2 cellular contexts compared by ENCODE assay signal in the genomic region with DNA sequence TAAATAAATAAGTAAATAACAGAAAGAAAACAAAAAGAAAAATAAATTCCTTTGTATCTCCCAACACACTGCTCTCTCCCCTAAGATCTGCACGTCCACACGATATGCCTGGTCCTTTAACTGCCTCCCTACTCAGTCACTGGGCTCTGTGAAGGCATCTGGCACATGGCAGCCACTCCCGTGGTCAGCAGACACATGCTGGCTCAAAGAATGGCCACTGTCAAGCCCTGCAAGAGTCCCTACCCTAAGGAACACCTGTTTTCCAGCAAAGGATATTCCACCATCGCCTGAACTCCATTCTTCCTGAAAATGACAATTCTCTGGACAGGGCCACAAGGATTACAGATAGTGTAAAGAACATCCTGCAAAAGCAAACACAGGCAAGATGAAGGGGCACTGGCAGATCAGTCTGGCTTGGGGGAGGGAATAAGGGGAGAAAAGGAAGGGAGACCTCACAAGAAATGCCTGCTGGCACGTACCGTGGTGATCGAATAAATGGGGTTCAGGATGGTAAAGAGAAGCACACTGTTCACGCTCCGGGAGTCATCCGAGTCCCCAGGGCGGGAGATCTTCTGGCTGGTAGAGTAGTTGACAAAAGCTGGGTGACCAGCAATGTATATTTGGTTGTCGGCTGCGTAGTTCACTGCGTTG.
TF ChIP-seq lines count a peak whose summit lies in the region.

No MANE protein-coding gene starts in this region.

TF ChIP-seq in IMR-90, 13 proteins besides CTCF, POLR2A, EP300 and RAD21:
- TF ChIP-seq RCOR1 (IDR thresholded peaks at IDR 0.05; ENCODE audit: insufficient replicate concordance, low read length) = no peak
- TF ChIP-seq CEBPB (IDR thresholded peaks at IDR 0.05; ENCODE audit: low read depth, low read length) = no peak
- no peak for TF ChIP-seq FOS (IDR thresholded peaks at IDR 0.05; ENCODE audit: low read depth, low read length)
- no peak for TF ChIP-seq RFX5 (IDR thresholded peaks at IDR 0.05; ENCODE audit: low read depth, low read length)
- TF ChIP-seq MXI1 (IDR thresholded peaks at IDR 0.05; ENCODE audit: borderline replicate concordance, low read depth, low read length) = no peak
- TF ChIP-seq, protein P1, sequence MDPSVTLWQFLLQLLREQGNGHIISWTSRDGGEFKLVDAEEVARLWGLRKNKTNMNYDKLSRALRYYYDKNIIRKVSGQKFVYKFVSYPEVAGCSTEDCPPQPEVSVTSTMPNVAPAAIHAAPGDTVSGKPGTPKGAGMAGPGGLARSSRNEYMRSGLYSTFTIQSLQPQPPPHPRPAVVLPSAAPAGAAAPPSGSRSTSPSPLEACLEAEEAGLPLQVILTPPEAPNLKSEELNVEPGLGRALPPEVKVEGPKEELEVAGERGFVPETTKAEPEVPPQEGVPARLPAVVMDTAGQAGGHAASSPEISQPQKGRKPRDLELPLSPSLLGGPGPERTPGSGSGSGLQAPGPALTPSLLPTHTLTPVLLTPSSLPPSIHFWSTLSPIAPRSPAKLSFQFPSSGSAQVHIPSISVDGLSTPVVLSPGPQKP (IDR thresholded peaks at IDR 0.05; ENCODE audit: borderline replicate concordance, low read depth, low read length) = no peak
- no peak for TF ChIP-seq SMC3 (IDR thresholded peaks at IDR 0.05; ENCODE audit: low read depth, low read length)
- no peak for TF ChIP-seq MAZ (IDR thresholded peaks at IDR 0.05; ENCODE audit: borderline replicate concordance, low read depth, low read length)

TF ChIP-seq in GM12878, 131 proteins besides CTCF, POLR2A, EP300 and RAD21:
- TF ChIP-seq, protein P2, sequence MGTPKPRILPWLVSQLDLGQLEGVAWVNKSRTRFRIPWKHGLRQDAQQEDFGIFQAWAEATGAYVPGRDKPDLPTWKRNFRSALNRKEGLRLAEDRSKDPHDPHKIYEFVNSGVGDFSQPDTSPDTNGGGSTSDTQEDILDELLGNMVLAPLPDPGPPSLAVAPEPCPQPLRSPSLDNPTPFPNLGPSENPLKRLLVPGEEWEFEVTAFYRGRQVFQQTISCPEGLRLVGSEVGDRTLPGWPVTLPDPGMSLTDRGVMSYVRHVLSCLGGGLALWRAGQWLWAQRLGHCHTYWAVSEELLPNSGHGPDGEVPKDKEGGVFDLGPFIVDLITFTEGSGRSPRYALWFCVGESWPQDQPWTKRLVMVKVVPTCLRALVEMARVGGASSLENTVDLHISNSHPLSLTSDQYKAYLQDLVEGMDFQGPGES (IDR thresholded peaks at IDR 0.05) = no peak
- TF ChIP-seq RB1 (IDR thresholded peaks at IDR 0.05; ENCODE audit: borderline replicate concordance) = no peak
- TF ChIP-seq LARP7 (IDR thresholded peaks at IDR 0.05) = no peak
- TF ChIP-seq KDM1A (IDR thresholded peaks at IDR 0.05; ENCODE audit: borderline replicate concordance) = no peak
- no peak for TF ChIP-seq TBL1XR1 (IDR thresholded peaks at IDR 0.05; ENCODE audit: low read depth, low read length)
- TF ChIP-seq RCOR1 (conservative IDR thresholded peaks at IDR 0.05; ENCODE audit: low read depth, low read length) = no peak
- TF ChIP-seq, protein P3, sequence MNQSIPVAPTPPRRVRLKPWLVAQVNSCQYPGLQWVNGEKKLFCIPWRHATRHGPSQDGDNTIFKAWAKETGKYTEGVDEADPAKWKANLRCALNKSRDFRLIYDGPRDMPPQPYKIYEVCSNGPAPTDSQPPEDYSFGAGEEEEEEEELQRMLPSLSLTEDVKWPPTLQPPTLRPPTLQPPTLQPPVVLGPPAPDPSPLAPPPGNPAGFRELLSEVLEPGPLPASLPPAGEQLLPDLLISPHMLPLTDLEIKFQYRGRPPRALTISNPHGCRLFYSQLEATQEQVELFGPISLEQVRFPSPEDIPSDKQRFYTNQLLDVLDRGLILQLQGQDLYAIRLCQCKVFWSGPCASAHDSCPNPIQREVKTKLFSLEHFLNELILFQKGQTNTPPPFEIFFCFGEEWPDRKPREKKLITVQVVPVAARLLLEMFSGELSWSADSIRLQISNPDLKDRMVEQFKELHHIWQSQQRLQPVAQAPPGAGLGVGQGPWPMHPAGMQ (IDR thresholded peaks at IDR 0.05; ENCODE audit: borderline replicate concordance) = no peak
- no peak for TF ChIP-seq RAD51 (IDR thresholded peaks at IDR 0.05)
- TF ChIP-seq, protein P4, sequence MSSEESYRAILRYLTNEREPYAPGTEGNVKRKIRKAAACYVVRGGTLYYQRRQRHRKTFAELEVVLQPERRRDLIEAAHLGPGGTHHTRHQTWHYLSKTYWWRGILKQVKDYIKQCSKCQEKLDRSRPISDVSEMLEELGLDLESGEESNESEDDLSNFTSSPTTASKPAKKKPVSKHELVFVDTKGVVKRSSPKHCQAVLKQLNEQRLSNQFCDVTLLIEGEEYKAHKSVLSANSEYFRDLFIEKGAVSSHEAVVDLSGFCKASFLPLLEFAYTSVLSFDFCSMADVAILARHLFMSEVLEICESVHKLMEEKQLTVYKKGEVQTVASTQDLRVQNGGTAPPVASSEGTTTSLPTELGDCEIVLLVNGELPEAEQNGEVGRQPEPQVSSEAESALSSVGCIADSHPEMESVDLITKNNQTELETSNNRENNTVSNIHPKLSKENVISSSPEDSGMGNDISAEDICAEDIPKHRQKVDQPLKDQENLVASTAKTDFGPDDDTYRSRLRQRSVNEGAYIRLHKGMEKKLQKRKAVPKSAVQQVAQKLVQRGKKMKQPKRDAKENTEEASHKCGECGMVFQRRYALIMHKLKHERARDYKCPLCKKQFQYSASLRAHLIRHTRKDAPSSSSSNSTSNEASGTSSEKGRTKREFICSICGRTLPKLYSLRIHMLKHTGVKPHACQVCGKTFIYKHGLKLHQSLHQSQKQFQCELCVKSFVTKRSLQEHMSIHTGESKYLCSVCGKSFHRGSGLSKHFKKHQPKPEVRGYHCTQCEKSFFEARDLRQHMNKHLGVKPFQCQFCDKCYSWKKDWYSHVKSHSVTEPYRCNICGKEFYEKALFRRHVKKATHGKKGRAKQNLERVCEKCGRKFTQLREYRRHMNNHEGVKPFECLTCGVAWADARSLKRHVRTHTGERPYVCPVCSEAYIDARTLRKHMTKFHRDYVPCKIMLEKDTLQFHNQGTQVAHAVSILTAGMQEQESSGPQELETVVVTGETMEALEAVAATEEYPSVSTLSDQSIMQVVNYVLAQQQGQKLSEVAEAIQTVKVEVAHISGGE (CRISPR knock-in tag; IDR thresholded peaks at IDR 0.05) = no peak
- no peak for TF ChIP-seq CHD1 (IDR thresholded peaks at IDR 0.05; ENCODE audit: low read depth, low read length)
- no peak for TF ChIP-seq FOXM1 (IDR thresholded peaks at IDR 0.05; ENCODE audit: low read depth, low read length)
- no peak for TF ChIP-seq YY1 (IDR thresholded peaks at IDR 0.05; ENCODE audit: low read depth, low read length)
- no peak for TF ChIP-seq ZNF24 (IDR thresholded peaks at IDR 0.05)
- no peak for TF ChIP-seq KLF5 (IDR thresholded peaks at IDR 0.05; ENCODE audit: partially characterized antibody)
- TF ChIP-seq SMC3 (IDR thresholded peaks at IDR 0.05; ENCODE audit: borderline replicate concordance, low read length) = no peak
- no peak for TF ChIP-seq SMAD5 (IDR thresholded peaks at IDR 0.05; ENCODE audit: low read depth)
- no peak for TF ChIP-seq CBFB (IDR thresholded peaks at IDR 0.05; ENCODE audit: low read depth)
- no peak for TF ChIP-seq JUNB (IDR thresholded peaks at IDR 0.05)
